ENCODE assay signal across 9 cellular contexts in genomic region chr17:77325537-77325825, GRCh38.
DNase-seq lines count a peak whose midpoint lies in the region; ATAC-seq and TF ChIP-seq lines count a peak whose summit lies in the region.
"Had no signal": no experiment of that assay in that cellular context is flagged by ENCODE, and none has a peak within 500 bp of the region (broad histone marks: within the 10 kb centered on the region; RNA-seq: fewer than 3 reads in every experiment).

No MANE protein-coding gene starts in this region.

- TF ChIP-seq CTCF in osteocyte (IDR thresholded peaks at IDR 0.05) = no peak

- no peaks in the 10 kb centered on the region for H3K27me3 Mint-ChIP-seq in activated naive CD8-positive, alpha-beta T cell treated with anti-CD3 and anti-CD28 coated beads, Interleukin-2, amount 50 U/mL, for 24 hours
- H3K27me3 Mint-ChIP-seq in osteocyte (ENCODE audit: unreplicated experiment) = no peaks in the 10 kb centered on the region

- peak; percentile 24 for ATAC-seq in GM18907 (IDR thresholded peaks at IDR 0.05; ENCODE audit: unreplicated experiment)
- peak; percentile 19 for ATAC-seq in HG02798 (IDR thresholded peaks at IDR 0.05; ENCODE audit: poor library complexity, unreplicated experiment)
- ATAC-seq in activated naive CD8-positive, alpha-beta T cell treated with anti-CD3 and anti-CD28 coated beads, Interleukin-2, amount 50 U/mL, for 24 hours = no peak

- H3K36me3 Mint-ChIP-seq in activated naive CD8-positive, alpha-beta T cell treated with anti-CD3 and anti-CD28 coated beads, Interleukin-2, amount 50 U/mL, for 24 hours (ENCODE audit: low read depth) = no peaks in the 10 kb centered on the region
- H3K36me3 Mint-ChIP-seq in osteocyte (ENCODE audit: unreplicated experiment) = peaks cover 5% of the 10 kb centered on the region
- H3K36me3 Mint-ChIP-seq: mesothelial cell of epicardium had no signal

- H3K4me1 Mint-ChIP-seq in activated naive CD8-positive, alpha-beta T cell treated with anti-CD3 and anti-CD28 coated beads, Interleukin-2, amount 50 U/mL, for 24 hours = peaks cover 48% of the 10 kb centered on the region
- H3K4me1 Mint-ChIP-seq in osteocyte (ENCODE audit: unreplicated experiment) = peaks cover 78% of the 10 kb centered on the region

- H3K9me3 Mint-ChIP-seq in activated naive CD8-positive, alpha-beta T cell treated with anti-CD3 and anti-CD28 coated beads, Interleukin-2, amount 50 U/mL, for 24 hours = no peaks in the 10 kb centered on the region
- no peaks in the 10 kb centered on the region for H3K9me3 Mint-ChIP-seq in osteocyte (ENCODE audit: unreplicated experiment)
- H3K9me3 Mint-ChIP-seq: mesothelial cell of epicardium had no signal

- H3K27ac Mint-ChIP-seq in activated naive CD8-positive, alpha-beta T cell treated with anti-CD3 and anti-CD28 coated beads, Interleukin-2, amount 50 U/mL, for 24 hours = peak overlapping the region; percentile 79
- peak overlapping the region; percentile 99 for H3K27ac Mint-ChIP-seq in osteocyte (ENCODE audit: unreplicated experiment)

- no peak for DNase-seq in activated naive CD8-positive, alpha-beta T cell treated with anti-CD3 and anti-CD28 coated beads, Interleukin-2, amount 50 U/mL, for 24 hours
- no peak for DNase-seq in osteocyte (ENCODE audit: extremely low spot score, unreplicated experiment)
- no peak for DNase-seq in HUDEP-2 (lab: John Stamatoyannopoulos, UW; ENCODE audit: unreplicated experiment in 76 of 76)
- DNase-seq in GM19238 (ENCODE audit: insufficient read length, low spot score) = no peak
- no peak for DNase-seq in amniotic stem cell (lab: John Stamatoyannopoulos, UW)
- DNase-seq in NCI-H1092 (lab: John Stamatoyannopoulos, UW) = no peak

- peak overlapping the region; percentile 2 for H3K4me3 Mint-ChIP-seq in activated naive CD8-positive, alpha-beta T cell treated with anti-CD3 and anti-CD28 coated beads, Interleukin-2, amount 50 U/mL, for 24 hours
- peak overlapping the region; percentile 1 for H3K4me3 Mint-ChIP-seq in osteocyte (ENCODE audit: unreplicated experiment)
- H3K4me3 Mint-ChIP-seq: mesothelial cell of epicardium had no signal
